In the genomic region with DNA sequence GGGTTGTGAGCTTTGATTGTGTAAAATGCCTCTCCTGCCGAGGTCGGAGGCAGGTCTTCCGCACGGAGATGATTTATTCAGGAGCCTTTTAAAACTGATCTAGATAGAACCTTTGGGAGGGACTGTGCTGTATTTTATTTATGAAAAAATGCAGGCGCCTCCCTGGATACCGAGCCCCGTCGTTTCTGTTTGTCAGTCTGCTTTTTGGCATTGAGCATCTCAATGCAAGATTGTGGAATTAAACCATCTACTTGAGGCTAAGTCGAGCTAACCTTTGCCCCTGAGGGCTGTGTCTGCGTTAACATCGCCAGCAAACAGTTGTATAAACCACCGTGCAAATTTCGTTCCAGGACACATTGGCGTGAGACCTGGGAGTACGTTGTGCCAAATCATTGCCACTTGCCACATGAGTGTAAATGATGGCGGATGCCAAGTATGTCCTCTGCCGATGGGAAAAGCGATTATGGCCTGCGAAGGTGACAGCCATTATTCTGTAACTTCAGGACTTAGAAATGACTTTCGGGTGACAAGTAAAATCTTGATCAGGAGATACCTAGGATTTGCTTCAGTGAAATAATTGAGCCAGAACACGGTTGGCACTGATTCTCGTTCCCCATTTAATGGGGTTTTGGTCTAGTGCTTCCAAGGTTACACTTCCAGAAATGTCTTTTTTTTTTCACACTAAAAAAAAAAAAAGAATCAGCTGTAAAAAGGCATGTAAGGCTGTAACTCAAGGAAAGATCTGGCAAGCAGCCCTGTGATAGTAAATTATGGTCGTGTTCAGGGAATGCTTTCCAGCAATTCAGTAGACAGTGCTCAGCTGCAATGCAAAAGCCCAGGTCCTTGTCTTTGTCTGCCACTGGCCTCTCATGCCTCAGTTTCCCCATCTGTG, we compare ENCODE assay signal across 8 cellular contexts. TPM values are rescaled to one million over a fixed set of nuclear protein-coding genes. Genes with fewer than 3 reads are reported as not detected.
DNase-seq lines count a peak whose midpoint lies in the region; ATAC-seq, FAIRE-seq and TF ChIP-seq lines count a peak whose summit lies in the region.

No MANE protein-coding gene starts in this region.

- peak overlapping the region; percentile 95 for H3K27ac Mint-ChIP-seq in WTC11

- peak overlapping the region; percentile 90 to 93 for H3K27ac ChIP-seq in right atrium auricular region
- peak overlapping the region in 1 of 2 donors; percentile 64 for H3K27ac ChIP-seq in small intestine (ENCODE audit: low read depth in 1 of 2, low read length in 1 of 2)

- POLR2A ChIA-PET in WTC11 (lab: Charles Lee): no interaction called here

- DNase-seq in GM12892 (ENCODE audit: insufficient read length) (no peak), WTC11 (ENCODE audit: low spot score) (no peak), right atrium auricular region (ENCODE audit: low spot score) (no peak), small intestine (peak; percentile 70), T-helper 9 cell (no peak)
- DNase-seq in stimulated activated CD4-positive, alpha-beta T cell treated with anti-CD3 and anti-CD28 coated beads, Interleukin-4, amount 100 ng/mL, for 24 hours: no peak
- no peak for DNase-seq in stimulated activated CD4-positive, alpha-beta T cell treated with anti-CD3 and anti-CD28 coated beads, Interleukin-2, amount 100 ng/mL, for 48 hours

- H3K9me3 ChIP-seq in right atrium auricular region (no peaks in the 10 kb centered on the region), small intestine (ENCODE audit: control insufficient read depth, low read depth) (no peaks in the 10 kb centered on the region)

- TF ChIP-seq CTCF in WTC11 (IDR thresholded peaks at IDR 0.05) (no peak), right atrium auricular region (IDR thresholded peaks at IDR 0.05) (no peak)

- H3K4me3 Mint-ChIP-seq in WTC11: peak overlapping the region; percentile 94

- peak; percentile 70 for FAIRE-seq in GM12892 (lab: Jason Lieb, UNC)
- FAIRE-seq in small intestine (lab: Jason Lieb, UNC): no peak

- peaks cover 43% of the 10 kb centered on the region for H3K4me1 Mint-ChIP-seq in WTC11

- peak overlapping the region; percentile 95 to 96 for H3K4me3 ChIP-seq in right atrium auricular region
- H3K4me3 ChIP-seq in small intestine (ENCODE audit: low read depth in 1 of 2, low read length in 2 of 2): peak overlapping the region in 1 of 2 donors; percentile 93

- H3K36me3 Mint-ChIP-seq in WTC11: peaks cover 40% of the 10 kb centered on the region

- no peak for TF ChIP-seq POLR2A in GM12892 (IDR thresholded peaks at IDR 0.05; ENCODE audit: low read depth, low read length)

- ATAC-seq in WTC11: no peak
- ATAC-seq in HG03039 (IDR thresholded peaks at IDR 0.05; ENCODE audit: unreplicated experiment): no peak

- H3K4me1 ChIP-seq in right atrium auricular region (peaks cover 0 to 33% of the 10 kb centered on the region in 2 donors), small intestine (ENCODE audit: control insufficient read depth in 2 of 2, insufficient read depth in 1 of 2, low read depth in 1 of 2, low read length in 1 of 2) (peaks cover 0 to 2% of the 10 kb centered on the region in 2 donors)

- H3K27me3 ChIP-seq in right atrium auricular region: no peaks in the 10 kb centered on the region
- H3K27me3 ChIP-seq in small intestine (ENCODE audit: control insufficient read depth in 2 of 2, insufficient read depth in 2 of 2, low read length in 2 of 2): no peaks in the 10 kb centered on the region

- H3K36me3 ChIP-seq in right atrium auricular region (peaks cover 26% of the 10 kb centered on the region), small intestine (ENCODE audit: control insufficient read depth in 2 of 2, insufficient read depth in 2 of 2, low read length in 2 of 2) (peaks cover 4 to 11% of the 10 kb centered on the region in 2 donors)

- H3K9me3 Mint-ChIP-seq in WTC11: no peaks in the 10 kb centered on the region

- CTCF ChIA-PET in WTC11 (lab: Charles Lee): interaction anchor here (1.3 to 2.3 kb wide), 2 partner anchors 40 to 43 kb away, joined by 4 to 5 read pairs; no protein-coding TSS in a partner anchor

- 11 to 33% (median 26%) methylated on average over 23 of the region's 23 CpGs for WGBS in small intestine, 3 donors

- H3K27me3 Mint-ChIP-seq in WTC11 (ENCODE audit: low read depth): no peaks in the 10 kb centered on the region

TF ChIP-seq in WTC11, 78 proteins besides CTCF, POLR2A, EP300 and RAD21:
- TF ChIP-seq PRDM15 (CRISPR knock-in tag; IDR thresholded peaks at IDR 0.05): no peak
- no peak for TF ChIP-seq FOXK1 (CRISPR knock-in tag; IDR thresholded peaks at IDR 0.05)
- TF ChIP-seq RORB (CRISPR knock-in tag; IDR thresholded peaks at IDR 0.05): no peak
- 0 out of 2 replicates have a peak, but pooled peaks have one; percentile 5 for TF ChIP-seq MAX (CRISPR knock-in tag; IDR thresholded peaks at IDR 0.05)
- TF ChIP-seq SMAD3 (CRISPR knock-in tag; IDR thresholded peaks at IDR 0.05; ENCODE audit: borderline replicate concordance): no peak

RNA-seq across cellular contexts. Expression of gene NDUFS7, which starts 27.5 kb away (rescaled TPM):
- polyA plus RNA-seq in GM12892 (2012; ENCODE audit: missing spikeins): 13.5 TPM
- total RNA-seq in WTC11 (2021) (136 to 149 TPM (median 139 TPM) in 3 replicates), right atrium auricular region (100 to 1,000 TPM; 234 to 326 TPM)
- 100 to 1,000 TPM; 215 to 350 (median 281) TPM for polyA plus RNA-seq in small intestine

RNA-seq across cellular contexts. Expression of gene GAMT, which starts 45.1 kb away (rescaled TPM):
- polyA plus RNA-seq in GM12892 (2012; ENCODE audit: missing spikeins): 12.3 TPM
- 27.7 to 33.6 TPM (median 28.9 TPM) in 3 replicates for total RNA-seq in WTC11 (2021)
- total RNA-seq in right atrium auricular region: 10 to 100 TPM; 45.8 to 92.5 TPM
- 1 to 10 TPM; 1.1 to 4.8 (median 3.8) TPM for polyA plus RNA-seq in small intestine

RNA-seq across cellular contexts. Expression of gene DAZAP1, which starts 51.2 kb away (rescaled TPM):
- polyA plus RNA-seq in GM12892 (2012; ENCODE audit: missing spikeins): 74.9 TPM
- total RNA-seq in WTC11 (2021): 338 to 360 TPM (median 339 TPM) in 3 replicates
- 10 to 100 TPM; 32.6 to 47.5 TPM for total RNA-seq in right atrium auricular region
- 100 to 1,000 TPM in 1 of 3 donors, 10 to 100 TPM in 2; 60.2 to 124 (median 68.9) TPM for polyA plus RNA-seq in small intestine
